Comparison of ENCODE assay signal across 19 cellular contexts in genomic region chr2:194559964-194560363, GRCh38.
A peak's percentile ranks its signal among the peaks of the same experiment; 100 is the strongest.
DNase-seq lines count a peak whose midpoint lies in the region; ATAC-seq, FAIRE-seq and TF ChIP-seq lines count a peak whose summit lies in the region.
"Had no signal": no experiment of that assay in that cellular context is flagged by ENCODE, and none has a peak within 500 bp of the region (broad histone marks: within the 10 kb centered on the region; RNA-seq: fewer than 3 reads in every experiment).

No MANE protein-coding gene starts in this region.

- H3K27ac ChIP-seq in vagina = no peak overlapping the region
- H3K27ac ChIP-seq in ovary = no peak overlapping the region
- H3K27ac ChIP-seq: A549 had no signal

- TF ChIP-seq POLR2A in vagina (IDR thresholded peaks at IDR 0.05) = no peak
- TF ChIP-seq POLR2A in ovary (IDR thresholded peaks at IDR 0.05) = no peak

- ATAC-seq in HG02759 (IDR thresholded peaks at IDR 0.05; ENCODE audit: unreplicated experiment) (peak; percentile 61), HG02870 (IDR thresholded peaks at IDR 0.05; ENCODE audit: unreplicated experiment) (no peak)
- ATAC-seq: A549, HepG2 had no signal

- no peaks in the 10 kb centered on the region for H3K27me3 ChIP-seq in vagina
- H3K27me3 ChIP-seq in ovary = no peaks in the 10 kb centered on the region

- H3K4me3 ChIP-seq in GM12864 (ENCODE audit: low read depth, low read length) (no peak overlapping the region), epithelial cell of proximal tubule (ENCODE audit: low read depth, low read length) (no peak overlapping the region), vagina (no peak overlapping the region), ovary (no peak overlapping the region)
- H3K4me3 ChIP-seq: A549 had no signal

- WGBS in ovary, 3 donors = 84 to 92% (median 89%) methylated on average over 3 of the region's 3 CpGs

- TF ChIP-seq CTCF in GM12864 (IDR thresholded peaks at IDR 0.05; ENCODE audit: low read depth, low read length, missing control alignments) = peak; percentile 28
- TF ChIP-seq CTCF in epithelial cell of proximal tubule (conservative IDR thresholded peaks at IDR 0.05; ENCODE audit: low read depth, low read length) = peak; percentile 5
- no peak for TF ChIP-seq CTCF in vagina (IDR thresholded peaks at IDR 0.05)
- TF ChIP-seq CTCF in ovary (IDR thresholded peaks at IDR 0.05) = no peak
- TF ChIP-seq CTCF in D721Med (IDR thresholded peaks at IDR 0.05; ENCODE audit: insufficient read depth, missing control alignments) = no peak

- H3K4me1 ChIP-seq in vagina = no peaks in the 10 kb centered on the region
- no peaks in the 10 kb centered on the region for H3K4me1 ChIP-seq in ovary (ENCODE audit: insufficient read depth)
- H3K4me1 ChIP-seq: A549 had no signal

- H3K36me3 ChIP-seq in vagina (no peaks in the 10 kb centered on the region), ovary (no peaks in the 10 kb centered on the region)

- DNase-seq in GM12864 (ENCODE audit: low read depth) (no peak), UCSD-AML1 (lab: John Stamatoyannopoulos, UW; ENCODE audit: unreplicated experiment) (peak; percentile 4), epithelial cell of proximal tubule (ENCODE audit: low read depth) (no peak), vagina (ENCODE audit: extremely low spot score in 2 of 2) (no peak), ovary (no peak), D721Med (ENCODE audit: insufficient read length, low spot score) (no peak)
- DNase-seq: Calu3; CD4-positive, alpha-beta T cell; DND-41; GDM1; NCI-H187 treated with DMSO at 0.1 percent for 48 hours; NCI-H2171 treated with DMSO at 0.1 percent for 48 hours; NCI-H82; RPMI8226; SW 1271 had no signal

- no peaks in the 10 kb centered on the region for H3K9me3 ChIP-seq in vagina
- no peaks in the 10 kb centered on the region for H3K9me3 ChIP-seq in ovary
- H3K9me3 ChIP-seq: A549 had no signal

- FAIRE-seq in D721Med (lab: Jason Lieb, UNC) = no peak
- FAIRE-seq: A549, HepG2 had no signal

- intact Hi-C loops in vagina (cut with DNase I) = no loop called here
- intact Hi-C loops in ovary (cut with DNase I) = no loop called here

- TF ChIP-seq EP300 in ovary (IDR thresholded peaks at IDR 0.05) = no peak

Comparison
In these comparisons a context has a peak if more than half of its experiments do, and no peak if none do; other contexts are left out.
1. CTCF ChIP-seq: peak in GM12864 (single experiment) and epithelial cell of proximal tubule (single experiment); none in vagina (0 of 3), ovary (0 of 3) and D721Med (single experiment).